ENCODE assay signal across 8 cellular contexts in the genomic region with DNA sequence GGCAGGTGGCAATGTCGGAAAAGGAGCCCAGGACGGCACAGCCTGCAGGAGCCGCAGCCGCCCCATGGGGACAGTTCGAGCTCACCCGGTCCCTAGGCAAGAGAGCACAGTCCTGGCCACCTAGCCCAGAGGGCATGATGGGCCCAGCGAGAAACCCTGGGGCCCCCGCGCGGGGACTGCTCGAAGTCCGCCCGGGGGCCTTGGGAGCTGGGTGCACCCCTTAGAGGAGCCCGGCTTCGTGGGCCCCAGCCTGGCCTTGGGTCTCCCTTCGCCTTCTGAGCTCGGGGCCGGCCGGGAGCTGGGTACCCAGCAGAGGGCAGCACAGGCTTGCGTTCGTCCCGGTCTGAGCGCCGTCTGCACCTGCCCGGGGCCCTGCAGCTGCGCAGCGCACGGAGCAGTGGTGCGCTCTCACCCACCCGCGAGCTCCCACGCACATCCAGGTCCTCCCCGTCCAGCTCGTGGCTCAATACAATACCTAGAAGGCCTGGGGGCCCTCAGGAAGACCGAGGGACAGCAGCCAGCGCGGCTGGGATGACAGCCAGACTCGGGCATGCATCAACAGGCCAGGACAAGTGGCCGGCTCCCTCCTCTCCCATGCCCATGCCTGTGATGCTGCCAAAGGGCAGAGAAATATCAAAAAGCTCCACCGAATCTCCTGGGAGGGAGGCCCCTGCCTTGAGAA.
DNase-seq lines count a peak whose midpoint lies in the region; ATAC-seq and TF ChIP-seq lines count a peak whose summit lies in the region.

No MANE protein-coding gene starts in this region.

- H3K4me3 ChIP-seq in HUES48 (ENCODE audit: low read depth, low read length): peak overlapping the region; percentile 60
- H3K4me3 ChIP-seq in OCI-LY7 (ENCODE audit: low read depth, low read length, poor library complexity, severe bottlenecking): no peak overlapping the region
- H3K4me3 ChIP-seq in fibroblast of lung (replicated peaks in 1 of 4; ENCODE audit: control extremely low read depth in 1 of 4, insufficient read depth in 1 of 4, low read depth in 3 of 4, low read length in 4 of 4): peak overlapping the region in 1 of 4 experiments; percentile 33
- peak overlapping the region; percentile 22 to 35 (median 29) for H3K4me3 ChIP-seq in stomach

- TF ChIP-seq POLR2A in stomach (IDR thresholded peaks at IDR 0.05): no peak

- H3K27me3 ChIP-seq in HUES48 (ENCODE audit: control insufficient read depth, insufficient read depth, low read length): no peaks in the 10 kb centered on the region
- peaks cover 12% of the 10 kb centered on the region for H3K27me3 ChIP-seq in fibroblast of lung (ENCODE audit: control insufficient read depth, insufficient read depth, low read length)
- H3K27me3 ChIP-seq in stomach: peaks cover 0 to 25% (median 0%) of the 10 kb centered on the region in 3 donors

- H3K9me3 ChIP-seq in HUES48 (ENCODE audit: control insufficient read depth, insufficient read depth, low read length): no peaks in the 10 kb centered on the region
- no peaks in the 10 kb centered on the region for H3K9me3 ChIP-seq in OCI-LY7 (ENCODE audit: low read length)
- H3K9me3 ChIP-seq in fibroblast of lung (ENCODE audit: control insufficient read depth, insufficient read depth, low read depth, low read length): no peaks in the 10 kb centered on the region
- no peaks in the 10 kb centered on the region for H3K9me3 ChIP-seq in stomach

- peak overlapping the region; percentile 67 for H3K4me3 Mint-ChIP-seq in Calu3 (ENCODE audit: low read depth, unreplicated experiment)
- H3K4me3 Mint-ChIP-seq in nephron progenitor cell: peak overlapping the region; percentile 78

- no peaks in the 10 kb centered on the region for H3K4me1 ChIP-seq in HUES48 (ENCODE audit: control insufficient read depth, insufficient read depth, low read length)
- H3K4me1 ChIP-seq in OCI-LY7 (ENCODE audit: insufficient read depth, low read length, poor library complexity, severe bottlenecking): peaks cover 4% of the 10 kb centered on the region
- peaks cover 3% of the 10 kb centered on the region for H3K4me1 ChIP-seq in fibroblast of lung (ENCODE audit: control insufficient read depth, extremely low read depth, insufficient read depth, low read length)
- peaks cover 0 to 19% (median 11%) of the 10 kb centered on the region in 4 donors for H3K4me1 ChIP-seq in stomach

- POLR2A ChIA-PET in OCI-LY7 (lab: Charles Lee): interaction anchor here (0.5 kb wide), 1 partner anchor 722 kb away, joined by 5 read pairs; no protein-coding TSS in a partner anchor

- peak; percentile 85 for TF ChIP-seq CTCF in Calu3 (IDR thresholded peaks at IDR 0.05; ENCODE audit: unreplicated experiment)
- TF ChIP-seq CTCF in OCI-LY7 (conservative IDR thresholded peaks at IDR 0.05; ENCODE audit: low read length): peak; percentile 65
- peak; percentile 71 to 75 for TF ChIP-seq CTCF in fibroblast of lung (conservative IDR thresholded peaks at IDR 0.05 in 1 of 2, IDR thresholded peaks at IDR 0.05 in 1 of 2; ENCODE audit: low read depth in 1 of 2, low read length in 2 of 2)
- TF ChIP-seq CTCF in nephron progenitor cell (IDR thresholded peaks at IDR 0.05): peak; percentile 89
- peak in 5 of 7 experiments; percentile 60 to 85 (median 63) for TF ChIP-seq CTCF in stomach (IDR thresholded peaks at IDR 0.05)

- H3K27ac Mint-ChIP-seq in Calu3 (ENCODE audit: unreplicated experiment): no peak overlapping the region
- H3K27ac Mint-ChIP-seq in nephron progenitor cell: no peak overlapping the region

- no peaks in the 10 kb centered on the region for H3K79me2 ChIP-seq in OCI-LY7 (ENCODE audit: insufficient read depth, low read depth, low read length)
- no peaks in the 10 kb centered on the region for H3K79me2 ChIP-seq in fibroblast of lung (ENCODE audit: control insufficient read depth, insufficient read depth, low read length)

- intact Hi-C loops in Calu3 (cut with micrococcal nuclease; ENCODE audit: unreplicated experiment): loop anchor here (1.0 to 10.0 kb wide), 2 partner anchors 274 to 302 kb away; no protein-coding TSS in a partner anchor
- intact Hi-C loops in OCI-LY7 (cut with micrococcal nuclease; ENCODE audit: unreplicated experiment): loop anchor here (1.0 to 10.0 kb wide), 2 partner anchors 302 to 724 kb away; partner anchors contain the start of gene NEDD4L
- intact Hi-C loops in stomach (cut with DNase I; ENCODE audit: low total_unique reads): loop anchor here (10.0 kb wide), 1 partner anchor 104 kb away; no protein-coding TSS in a partner anchor

- CTCF ChIA-PET in Calu3 (lab: Charles Lee): interaction anchor here (0.6 to 1.3 kb wide), 13 partner anchors 13 to 634 kb away, joined by 3 to 43 read pairs (median 4); partner anchors contain the start of gene ZNF532
- CTCF ChIA-PET in OCI-LY7 (lab: Charles Lee; ENCODE audit: unreplicated experiment): interaction anchor here (0.6 to 1.4 kb wide), 3 partner anchors 238 to 302 kb away, joined by 3 to 5 read pairs (median 3); no protein-coding TSS in a partner anchor

- H3K36me3 Mint-ChIP-seq in Calu3 (ENCODE audit: insufficient read depth, unreplicated experiment) (no peaks in the 10 kb centered on the region), nephron progenitor cell (ENCODE audit: low read depth) (no peaks in the 10 kb centered on the region)

- no peak for TF ChIP-seq EP300 in stomach (IDR thresholded peaks at IDR 0.05)

- no peaks in the 10 kb centered on the region for H3K9me3 Mint-ChIP-seq in Calu3 (ENCODE audit: low read depth, unreplicated experiment)
- H3K9me3 Mint-ChIP-seq in nephron progenitor cell: no peaks in the 10 kb centered on the region

- H3K36me3 ChIP-seq in HUES48 (ENCODE audit: control insufficient read depth, insufficient read depth, low read length) (no peaks in the 10 kb centered on the region), OCI-LY7 (ENCODE audit: insufficient read depth, low read length) (no peaks in the 10 kb centered on the region), fibroblast of lung (ENCODE audit: control insufficient read depth, insufficient read depth, low read length) (no peaks in the 10 kb centered on the region), stomach (no peaks in the 10 kb centered on the region)

- peak; percentile 81 for ATAC-seq in GM21515 (IDR thresholded peaks at IDR 0.05; ENCODE audit: unreplicated experiment)

- H3K4me1 Mint-ChIP-seq in Calu3 (ENCODE audit: low read depth, unreplicated experiment) (no peaks in the 10 kb centered on the region), nephron progenitor cell (peaks cover 31% of the 10 kb centered on the region)

- H4K20me1 ChIP-seq in OCI-LY7 (ENCODE audit: insufficient read depth, low read length) (no peaks in the 10 kb centered on the region), fibroblast of lung (ENCODE audit: control insufficient read depth, extremely low read depth, insufficient read depth, low read length) (no peaks in the 10 kb centered on the region)

- DNase-seq in Calu3 (peak; percentile 90), OCI-LY7 (ENCODE audit: low spot score) (peak; percentile 8), activated T-helper 1 cell treated with Interleukin-2 at 50 U/mL for 16 hours (ENCODE audit: low read depth) (peak; percentile 44), fibroblast of lung (ENCODE audit: low read depth in 2 of 2) (peak; percentile 45), nephron progenitor cell (peak; percentile 87), stomach (peak; percentile 84)

- H2AFZ ChIP-seq in OCI-LY7 (ENCODE audit: low read length) (no peak overlapping the region), fibroblast of lung (ENCODE audit: low read length) (no peak overlapping the region)

- no TSS peak for BruUV-seq in Calu3 (replicated peaks; lab: Mats Ljungman, UMichigan)
- BruUV-seq in OCI-LY7 (replicated peaks; lab: Mats Ljungman, UMichigan): no TSS peak

- H3K9me2 ChIP-seq in OCI-LY7 (ENCODE audit: insufficient read depth, low read length): no peaks in the 10 kb centered on the region

- H3K9ac ChIP-seq in HUES48 (ENCODE audit: low read depth, low read length): peak overlapping the region; percentile 14; the same call in 1 of the 2 replicates
- H3K9ac ChIP-seq in fibroblast of lung (ENCODE audit: insufficient read depth, low read length): no peak overlapping the region

- peaks cover 27% of the 10 kb centered on the region for H3K27me3 Mint-ChIP-seq in Calu3 (ENCODE audit: unreplicated experiment)
- peaks cover 65% of the 10 kb centered on the region for H3K27me3 Mint-ChIP-seq in nephron progenitor cell (ENCODE audit: low read depth, poor library complexity)

- H3K4me2 ChIP-seq in OCI-LY7 (ENCODE audit: low read length) (no peak overlapping the region), fibroblast of lung (ENCODE audit: extremely low read depth, insufficient read depth, low read length) (peak overlapping the region; percentile 83)

- WGBS in stomach, 5 donors: 10 to 15% (median 12%) methylated on average over 21 to 40 of the region's 40 CpGs

- no peak overlapping the region for H3K27ac ChIP-seq in HUES48 (ENCODE audit: low read depth, low read length)
- H3K27ac ChIP-seq in OCI-LY7 (ENCODE audit: low read depth, low read length, poor library complexity, severe bottlenecking): no peak overlapping the region
- H3K27ac ChIP-seq in fibroblast of lung (ENCODE audit: insufficient read depth, low read length): no peak overlapping the region
- no peak overlapping the region for H3K27ac ChIP-seq in stomach

Comparison
In these comparisons a context has a peak if more than half of its experiments do, and no peak if none do; other contexts are left out.
1. DNase-seq: peak in every context shown above with its lines; median percentile 90 in Calu3; 87 in nephron progenitor cell; 84 in stomach; 45 in fibroblast of lung; 44 in activated T-helper 1 cell treated with Interleukin-2 at 50 U/mL for 16 hours; 8 in OCI-LY7.